In the genomic region with DNA sequence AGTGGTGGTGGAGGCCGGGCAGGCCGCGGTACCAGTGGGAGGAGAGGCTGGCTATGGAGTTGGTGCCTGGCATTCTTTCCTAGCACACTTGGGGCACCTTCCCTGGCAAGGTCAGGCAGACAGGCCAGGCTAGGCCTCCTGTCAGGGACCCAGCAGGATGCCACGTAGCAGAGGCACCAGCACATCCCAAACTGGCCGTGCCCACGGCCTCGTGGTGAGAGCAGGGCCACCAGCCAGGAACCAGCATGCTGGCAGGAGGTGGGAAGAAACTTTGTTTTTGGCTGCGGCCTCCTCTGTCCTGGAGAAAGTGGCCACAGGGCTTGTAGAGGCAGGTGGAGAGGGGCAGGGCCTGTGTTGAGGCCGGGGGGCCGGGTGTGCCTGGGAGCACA, we compare ENCODE assay signal across 1 cellular context.
TF ChIP-seq lines count a peak whose summit lies in the region.

No MANE protein-coding gene starts in this region.

TF ChIP-seq in H1, 55 proteins besides CTCF, POLR2A, EP300 and RAD21:
- TF ChIP-seq SIRT6 (IDR thresholded peaks at IDR 0.05; ENCODE audit: low read length) (no peak), EZH2 (IDR thresholded peaks at IDR 0.05; ENCODE audit: low read depth, low read length, severe bottlenecking) (no peak), KDM1A (IDR thresholded peaks at IDR 0.05; ENCODE audit: borderline replicate concordance, low read length) (no peak), TEAD4 (IDR thresholded peaks at IDR 0.05; ENCODE audit: low read depth, low read length) (no peak), RNF2 (IDR thresholded peaks at IDR 0.05; ENCODE audit: borderline replicate concordance, low read depth, low read length, missing control alignments, poor library complexity, severe bottlenecking) (no peak), KDM5A (IDR thresholded peaks at IDR 0.05; ENCODE audit: low read length) (no peak), PHF8 (conservative IDR thresholded peaks at IDR 0.05; ENCODE audit: low read depth, low read length) (no peak), EGR1 (IDR thresholded peaks at IDR 0.05; ENCODE audit: borderline replicate concordance, low read depth, low read length) (no peak), SIN3A (conservative IDR thresholded peaks at IDR 0.05 in 1 of 2, IDR thresholded peaks at IDR 0.05 in 1 of 2; ENCODE audit: low read depth in 1 of 2, low read length in 2 of 2) (no peak), TCF12 (IDR thresholded peaks at IDR 0.05; ENCODE audit: low read depth, low read length) (no peak), NRF1 (IDR thresholded peaks at IDR 0.05; ENCODE audit: low read depth, low read length) (no peak)
- TF ChIP-seq, protein P1, sequence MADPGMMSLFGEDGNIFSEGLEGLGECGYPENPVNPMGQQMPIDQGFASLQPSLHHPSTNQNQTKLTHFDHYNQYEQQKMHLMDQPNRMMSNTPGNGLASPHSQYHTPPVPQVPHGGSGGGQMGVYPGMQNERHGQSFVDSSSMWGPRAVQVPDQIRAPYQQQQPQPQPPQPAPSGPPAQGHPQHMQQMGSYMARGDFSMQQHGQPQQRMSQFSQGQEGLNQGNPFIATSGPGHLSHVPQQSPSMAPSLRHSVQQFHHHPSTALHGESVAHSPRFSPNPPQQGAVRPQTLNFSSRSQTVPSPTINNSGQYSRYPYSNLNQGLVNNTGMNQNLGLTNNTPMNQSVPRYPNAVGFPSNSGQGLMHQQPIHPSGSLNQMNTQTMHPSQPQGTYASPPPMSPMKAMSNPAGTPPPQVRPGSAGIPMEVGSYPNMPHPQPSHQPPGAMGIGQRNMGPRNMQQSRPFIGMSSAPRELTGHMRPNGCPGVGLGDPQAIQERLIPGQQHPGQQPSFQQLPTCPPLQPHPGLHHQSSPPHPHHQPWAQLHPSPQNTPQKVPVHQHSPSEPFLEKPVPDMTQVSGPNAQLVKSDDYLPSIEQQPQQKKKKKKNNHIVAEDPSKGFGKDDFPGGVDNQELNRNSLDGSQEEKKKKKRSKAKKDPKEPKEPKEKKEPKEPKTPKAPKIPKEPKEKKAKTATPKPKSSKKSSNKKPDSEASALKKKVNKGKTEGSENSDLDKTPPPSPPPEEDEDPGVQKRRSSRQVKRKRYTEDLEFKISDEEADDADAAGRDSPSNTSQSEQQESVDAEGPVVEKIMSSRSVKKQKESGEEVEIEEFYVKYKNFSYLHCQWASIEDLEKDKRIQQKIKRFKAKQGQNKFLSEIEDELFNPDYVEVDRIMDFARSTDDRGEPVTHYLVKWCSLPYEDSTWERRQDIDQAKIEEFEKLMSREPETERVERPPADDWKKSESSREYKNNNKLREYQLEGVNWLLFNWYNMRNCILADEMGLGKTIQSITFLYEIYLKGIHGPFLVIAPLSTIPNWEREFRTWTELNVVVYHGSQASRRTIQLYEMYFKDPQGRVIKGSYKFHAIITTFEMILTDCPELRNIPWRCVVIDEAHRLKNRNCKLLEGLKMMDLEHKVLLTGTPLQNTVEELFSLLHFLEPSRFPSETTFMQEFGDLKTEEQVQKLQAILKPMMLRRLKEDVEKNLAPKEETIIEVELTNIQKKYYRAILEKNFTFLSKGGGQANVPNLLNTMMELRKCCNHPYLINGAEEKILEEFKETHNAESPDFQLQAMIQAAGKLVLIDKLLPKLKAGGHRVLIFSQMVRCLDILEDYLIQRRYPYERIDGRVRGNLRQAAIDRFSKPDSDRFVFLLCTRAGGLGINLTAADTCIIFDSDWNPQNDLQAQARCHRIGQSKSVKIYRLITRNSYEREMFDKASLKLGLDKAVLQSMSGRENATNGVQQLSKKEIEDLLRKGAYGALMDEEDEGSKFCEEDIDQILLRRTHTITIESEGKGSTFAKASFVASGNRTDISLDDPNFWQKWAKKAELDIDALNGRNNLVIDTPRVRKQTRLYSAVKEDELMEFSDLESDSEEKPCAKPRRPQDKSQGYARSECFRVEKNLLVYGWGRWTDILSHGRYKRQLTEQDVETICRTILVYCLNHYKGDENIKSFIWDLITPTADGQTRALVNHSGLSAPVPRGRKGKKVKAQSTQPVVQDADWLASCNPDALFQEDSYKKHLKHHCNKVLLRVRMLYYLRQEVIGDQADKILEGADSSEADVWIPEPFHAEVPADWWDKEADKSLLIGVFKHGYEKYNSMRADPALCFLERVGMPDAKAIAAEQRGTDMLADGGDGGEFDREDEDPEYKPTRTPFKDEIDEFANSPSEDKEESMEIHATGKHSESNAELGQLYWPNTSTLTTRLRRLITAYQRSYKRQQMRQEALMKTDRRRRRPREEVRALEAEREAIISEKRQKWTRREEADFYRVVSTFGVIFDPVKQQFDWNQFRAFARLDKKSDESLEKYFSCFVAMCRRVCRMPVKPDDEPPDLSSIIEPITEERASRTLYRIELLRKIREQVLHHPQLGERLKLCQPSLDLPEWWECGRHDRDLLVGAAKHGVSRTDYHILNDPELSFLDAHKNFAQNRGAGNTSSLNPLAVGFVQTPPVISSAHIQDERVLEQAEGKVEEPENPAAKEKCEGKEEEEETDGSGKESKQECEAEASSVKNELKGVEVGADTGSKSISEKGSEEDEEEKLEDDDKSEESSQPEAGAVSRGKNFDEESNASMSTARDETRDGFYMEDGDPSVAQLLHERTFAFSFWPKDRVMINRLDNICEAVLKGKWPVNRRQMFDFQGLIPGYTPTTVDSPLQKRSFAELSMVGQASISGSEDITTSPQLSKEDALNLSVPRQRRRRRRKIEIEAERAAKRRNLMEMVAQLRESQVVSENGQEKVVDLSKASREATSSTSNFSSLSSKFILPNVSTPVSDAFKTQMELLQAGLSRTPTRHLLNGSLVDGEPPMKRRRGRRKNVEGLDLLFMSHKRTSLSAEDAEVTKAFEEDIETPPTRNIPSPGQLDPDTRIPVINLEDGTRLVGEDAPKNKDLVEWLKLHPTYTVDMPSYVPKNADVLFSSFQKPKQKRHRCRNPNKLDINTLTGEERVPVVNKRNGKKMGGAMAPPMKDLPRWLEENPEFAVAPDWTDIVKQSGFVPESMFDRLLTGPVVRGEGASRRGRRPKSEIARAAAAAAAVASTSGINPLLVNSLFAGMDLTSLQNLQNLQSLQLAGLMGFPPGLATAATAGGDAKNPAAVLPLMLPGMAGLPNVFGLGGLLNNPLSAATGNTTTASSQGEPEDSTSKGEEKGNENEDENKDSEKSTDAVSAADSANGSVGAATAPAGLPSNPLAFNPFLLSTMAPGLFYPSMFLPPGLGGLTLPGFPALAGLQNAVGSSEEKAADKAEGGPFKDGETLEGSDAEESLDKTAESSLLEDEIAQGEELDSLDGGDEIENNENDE (IDR thresholded peaks at IDR 0.05; ENCODE audit: insufficient replicate concordance, low read length), result no peak
- TF ChIP-seq, protein P2, sequence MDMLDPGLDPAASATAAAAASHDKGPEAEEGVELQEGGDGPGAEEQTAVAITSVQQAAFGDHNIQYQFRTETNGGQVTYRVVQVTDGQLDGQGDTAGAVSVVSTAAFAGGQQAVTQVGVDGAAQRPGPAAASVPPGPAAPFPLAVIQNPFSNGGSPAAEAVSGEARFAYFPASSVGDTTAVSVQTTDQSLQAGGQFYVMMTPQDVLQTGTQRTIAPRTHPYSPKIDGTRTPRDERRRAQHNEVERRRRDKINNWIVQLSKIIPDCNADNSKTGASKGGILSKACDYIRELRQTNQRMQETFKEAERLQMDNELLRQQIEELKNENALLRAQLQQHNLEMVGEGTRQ (IDR thresholded peaks at IDR 0.05; ENCODE audit: low read length), result no peak
